ENCODE assay signal across 10 cellular contexts in the genomic region with DNA sequence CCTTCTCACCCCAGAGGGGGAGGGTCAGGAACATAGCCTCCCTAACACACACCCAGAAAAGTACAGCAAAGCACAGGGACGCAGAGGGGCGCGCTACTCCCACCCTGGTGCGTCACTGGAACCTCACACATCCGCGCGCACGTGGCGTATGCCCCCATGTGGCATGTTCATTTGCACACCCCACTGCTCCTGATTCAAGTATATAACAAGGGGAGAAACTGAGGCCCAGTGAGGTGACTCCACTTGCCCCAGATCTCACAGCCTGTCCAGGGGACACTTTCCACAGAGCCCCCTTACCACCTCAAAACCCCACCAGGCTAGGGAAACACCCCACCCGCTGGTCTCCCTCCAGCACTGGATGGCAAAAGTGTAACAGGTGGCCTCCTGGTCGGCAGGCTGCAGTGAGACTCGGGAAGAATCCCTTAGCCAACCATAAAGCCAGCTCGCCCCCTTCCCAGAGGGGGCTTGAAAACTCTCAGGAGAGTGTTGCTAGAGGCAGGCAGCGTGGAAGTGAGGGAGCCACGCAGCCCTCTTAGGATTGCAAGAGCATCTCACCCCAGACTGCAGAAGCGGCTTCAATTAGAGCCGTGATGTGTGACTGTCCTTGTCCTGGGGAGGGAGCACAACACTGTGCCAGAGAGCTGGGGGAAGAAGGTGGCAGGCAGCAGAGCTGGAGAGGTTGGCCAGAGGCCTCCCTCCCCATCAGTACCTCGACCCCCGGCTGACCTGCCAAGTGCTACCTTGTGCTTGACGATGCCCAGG. TPM values are rescaled to one million over a fixed set of nuclear protein-coding genes. Genes with fewer than 3 reads are reported as not detected.
DNase-seq lines count a peak whose midpoint lies in the region; ATAC-seq and TF ChIP-seq lines count a peak whose summit lies in the region.
"Had no signal": no experiment of that assay in that cellular context is flagged by ENCODE, and none has a peak within 500 bp of the region (broad histone marks: within the 10 kb centered on the region; RNA-seq: fewer than 3 reads in every experiment).

Gene GRM4 (minus strand): TSS at position 67 of the 762 bp plus-strand sequence. CDS start 12,591 bp downstream, outside the sequence.

- no peak within 1 kb of the TSS for H2AFZ ChIP-seq in Karpas-422 (ENCODE audit: low read length)

- no peaks in the 10 kb centered on the region for H3K9me2 ChIP-seq in Karpas-422 (replicated peaks; ENCODE audit: insufficient read depth, low read length)

- DNase-seq in heart right ventricle = no peak
- no peak for DNase-seq in left ventricle myocardium superior
- DNase-seq in breast epithelium (ENCODE audit: low spot score in 2 of 2) = no peak
- peak; percentile 54 for DNase-seq in mesendoderm
- peak in 1 of 2 donors; percentile 63 for DNase-seq in aorta
- DNase-seq in Karpas-422 = no peak
- DNase-seq in GM19240 (ENCODE audit: insufficient read length, low spot score) = no peak
- no peak for DNase-seq in COLO829 (ENCODE audit: low spot score)
- DNase-seq: midbrain had no signal

- H3K79me2 ChIP-seq in mesendoderm (ENCODE audit: control insufficient read depth, insufficient read depth, low read length) (peaks cover under 1% of the 10 kb centered on the region), Karpas-422 (ENCODE audit: low read length) (no peaks in the 10 kb centered on the region)

- peaks cover 2% of the 10 kb centered on the region for H3K79me1 ChIP-seq in mesendoderm (ENCODE audit: low read length)

- H3K4me3 ChIP-seq in heart right ventricle (peak within 1 kb of the TSS in 9 of 10 donors; percentile 23 to 52 (median 42)), breast epithelium (peak within 1 kb of the TSS; percentile 29 to 62 (median 45)), mesendoderm (ENCODE audit: low read length) (peak within 1 kb of the TSS; percentile 55), aorta (ENCODE audit: low read length in 2 of 2) (peak within 1 kb of the TSS; percentile 3 to 38), Karpas-422 (ENCODE audit: low read length) (no peak within 1 kb of the TSS)

- no peak for TF ChIP-seq POLR2A in breast epithelium (IDR thresholded peaks at IDR 0.05)

- peak within 1 kb of the TSS; percentile 44 for H3K18ac ChIP-seq in mesendoderm (ENCODE audit: low read length)

- H2BK120ac ChIP-seq in mesendoderm (ENCODE audit: low read depth, low read length) = no peak within 1 kb of the TSS

- peak within 1 kb of the TSS; percentile 81 for H3K23ac ChIP-seq in mesendoderm (ENCODE audit: low read length)

- H2AK5ac ChIP-seq in mesendoderm (ENCODE audit: low read length) = no peak within 1 kb of the TSS

- TF ChIP-seq CTCF in heart right ventricle (IDR thresholded peaks at IDR 0.05) (no peak), breast epithelium (IDR thresholded peaks at IDR 0.05) (no peak)

- H3K56ac ChIP-seq in mesendoderm (ENCODE audit: low read length) = peak within 1 kb of the TSS; percentile 86

- no peak within 1 kb of the TSS for H2BK5ac ChIP-seq in mesendoderm (ENCODE audit: low read length)

- no peaks in the 10 kb centered on the region for H3K36me3 ChIP-seq in heart right ventricle
- no peaks in the 10 kb centered on the region for H3K36me3 ChIP-seq in breast epithelium
- H3K36me3 ChIP-seq in mesendoderm (ENCODE audit: control insufficient read depth, insufficient read depth, low read length) = no peaks in the 10 kb centered on the region
- no peaks in the 10 kb centered on the region for H3K36me3 ChIP-seq in aorta (ENCODE audit: control insufficient read depth in 1 of 2, insufficient read depth in 2 of 2, low read length in 1 of 2)
- no peaks in the 10 kb centered on the region for H3K36me3 ChIP-seq in Karpas-422 (ENCODE audit: insufficient read depth, low read length)

- H3K4me2 ChIP-seq in mesendoderm (ENCODE audit: low read length) (peak within 1 kb of the TSS; percentile 82), Karpas-422 (ENCODE audit: low read depth, low read length, poor library complexity, severe bottlenecking) (no peak within 1 kb of the TSS)

- H4K8ac ChIP-seq in mesendoderm (ENCODE audit: low read depth, low read length) = no peak within 1 kb of the TSS

- 29 to 31% methylated on average over 19 to 20 of the region's 20 CpGs for WGBS in heart right ventricle, 2 donors
- WGBS in mesendoderm (ENCODE audit: extremely low coverage, insufficient coverage, low lambda C conversion rate) = no CpG with 5 or more reads among the region's 20 CpGs
- 41 to 44% methylated on average over 20 of the region's 20 CpGs for WGBS in aorta, 2 donors

- no peak within 1 kb of the TSS for H3K27ac ChIP-seq in heart right ventricle
- H3K27ac ChIP-seq in breast epithelium = no peak within 1 kb of the TSS
- H3K27ac ChIP-seq in mesendoderm (ENCODE audit: low read depth, low read length) = no peak within 1 kb of the TSS
- H3K27ac ChIP-seq in aorta (ENCODE audit: low read depth in 1 of 2, low read length in 2 of 2) = no peak within 1 kb of the TSS
- H3K27ac ChIP-seq in Karpas-422 (ENCODE audit: low read length) = no peak within 1 kb of the TSS

- H2BK15ac ChIP-seq in mesendoderm (replicated peaks; ENCODE audit: low read depth) = no peak within 1 kb of the TSS

- peak within 1 kb of the TSS; percentile 17 for H3K4ac ChIP-seq in mesendoderm (ENCODE audit: low read depth, low read length)

- H3K27me3 ChIP-seq in heart right ventricle = peaks cover 25 to 94% (median 79%) of the 10 kb centered on the region in 7 donors
- peaks cover 7 to 56% of the 10 kb centered on the region in 2 donors for H3K27me3 ChIP-seq in breast epithelium
- no peaks in the 10 kb centered on the region for H3K27me3 ChIP-seq in mesendoderm (ENCODE audit: insufficient read depth, low read length, poor library complexity)
- H3K27me3 ChIP-seq in aorta (ENCODE audit: control insufficient read depth in 1 of 2, insufficient read depth in 2 of 2, low read length in 1 of 2) = no peaks in the 10 kb centered on the region
- H3K27me3 ChIP-seq in Karpas-422 (ENCODE audit: low read length) = no peaks in the 10 kb centered on the region

- no peaks in the 10 kb centered on the region for H4K20me1 ChIP-seq in Karpas-422 (ENCODE audit: insufficient read depth, low read depth, low read length)

- intact Hi-C loops in heart right ventricle (cut with DNase I) = loop anchor here in 2 of 10 donors (10.0 kb wide), 2 partner anchors 291 to 561 kb away; partner anchors contain the start of gene BAK1 (in 1 of the 2)
- intact Hi-C loops in left ventricle myocardium superior (cut with micrococcal nuclease) = loop anchor here (10.0 kb wide), 1 partner anchor 91 kb away; no protein-coding TSS in a partner anchor
- intact Hi-C loops in breast epithelium (cut with DNase I; ENCODE audit: low total_unique reads) = no loop called here
- intact Hi-C loops in aorta (cut with DNase I) = no loop called here

- H3K9ac ChIP-seq in mesendoderm (ENCODE audit: low read length) (peak within 1 kb of the TSS; percentile 75), Karpas-422 (ENCODE audit: low read length) (no peak within 1 kb of the TSS)

- H3K4me1 ChIP-seq in heart right ventricle = peaks cover 9 to 36% (median 24%) of the 10 kb centered on the region in 9 donors
- H3K4me1 ChIP-seq in breast epithelium = peaks cover 15 to 16% of the 10 kb centered on the region in 2 donors
- peaks cover 9% of the 10 kb centered on the region for H3K4me1 ChIP-seq in mesendoderm (ENCODE audit: control insufficient read depth, low read depth, low read length)
- H3K4me1 ChIP-seq in aorta (ENCODE audit: control insufficient read depth in 1 of 2, insufficient read depth in 2 of 2, low read length in 2 of 2) = no peaks in the 10 kb centered on the region
- H3K4me1 ChIP-seq in Karpas-422 (ENCODE audit: low read length) = no peaks in the 10 kb centered on the region; the same call in 1 of the 2 replicates

- ATAC-seq in heart right ventricle (no peak), left ventricle myocardium superior (no peak), aorta (ENCODE audit: low FRiP score) (no peak)

- H3K9me3 ChIP-seq in heart right ventricle (no peaks in the 10 kb centered on the region), breast epithelium (no peaks in the 10 kb centered on the region), aorta (ENCODE audit: control insufficient read depth, low read length) (no peaks in the 10 kb centered on the region), Karpas-422 (ENCODE audit: low read length) (no peaks in the 10 kb centered on the region)

- no peak within 1 kb of the TSS for H4K5ac ChIP-seq in mesendoderm (ENCODE audit: low read length)

RNA-seq across cellular contexts. Expression of gene GRM4, which starts in this region (rescaled TPM):
- total RNA-seq in heart right ventricle (not detected), left ventricle myocardium superior (not detected), breast epithelium (not detected), aorta (not detected)
- polyA plus RNA-seq in heart right ventricle (not detected), aorta (not detected)
- polyA plus RNA-seq in mesendoderm (2013, experiment 1 of 2) = 26.7 TPM
- 26.5 TPM for polyA plus RNA-seq in mesendoderm (2013, experiment 2 of 2)
- not detected in 2 replicates for total RNA-seq in Karpas-422 (2014; rRNA removed; shearing (Covaris generic); ENCODE audit: low replicate concordance)
- total RNA-seq: HT1080 had no signal
